In the genomic region with DNA sequence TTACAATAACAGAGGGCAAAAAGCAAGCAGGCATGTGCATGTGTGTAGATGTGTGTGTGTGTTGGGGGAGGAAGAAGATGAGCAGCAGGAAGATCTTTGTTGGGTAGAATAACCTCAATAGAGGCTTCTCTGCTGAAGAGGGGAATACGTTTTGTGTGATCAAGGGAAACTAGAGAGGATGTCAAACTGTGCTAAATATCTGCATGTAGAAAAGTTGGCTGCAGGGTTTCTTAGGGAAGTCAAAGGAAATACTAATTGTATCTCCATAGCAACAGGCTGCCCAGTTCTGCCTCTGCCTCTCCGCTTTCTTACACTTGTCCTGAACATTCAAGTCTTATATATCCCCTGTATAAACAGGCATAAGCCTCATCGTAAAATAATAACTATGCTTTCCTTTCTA, we compare ENCODE assay signal across 1 cellular context.
TF ChIP-seq lines count a peak whose summit lies in the region.

No MANE protein-coding gene starts in this region.

TF ChIP-seq in IMR-90, 13 proteins besides CTCF, POLR2A, EP300 and RAD21 (continued from another document):
- TF ChIP-seq RFX5 (IDR thresholded peaks at IDR 0.05; ENCODE audit: low read depth, low read length) = no peak
- TF ChIP-seq CEBPB (IDR thresholded peaks at IDR 0.05; ENCODE audit: low read depth, low read length) = no peak
TF ChIP-seq in IMR-90: peak in this region for 0.
